ENCODE assay signal across 22 cellular contexts in genomic region chr3:112247351-112247750, GRCh38. TPM values are rescaled to one million over a fixed set of nuclear protein-coding genes. Genes with fewer than 3 reads are reported as not detected.
"Had no signal": no experiment of that assay in that cellular context is flagged by ENCODE, and none has a peak within 500 bp of the region (broad histone marks: within the 10 kb centered on the region; RNA-seq: fewer than 3 reads in every experiment).

No MANE protein-coding gene starts in this region.

- FAIRE-seq: endometrium, keratinocyte had no signal

- H3K79me2 ChIP-seq: parathyroid adenoma had no signal

- DNase-seq: activated CD4-positive, CD25-positive, alpha-beta regulatory T cell treated with anti-CD3 and anti-CD28 coated beads, Interleukin-2, amount 50 U/mL, for 72 hours; activated CD8-positive, alpha-beta memory T cell treated with anti-CD3 and anti-CD28 coated beads for 24 hours; activated CD8-positive, alpha-beta memory T cell treated with anti-CD3 and anti-CD28 coated beads, Interleukin-2, amount 50 U/mL, for 48 hours; activated effector memory CD4-positive, alpha-beta T cell treated with Interleukin-2 at 50 U/mL for 16 hours; activated naive CD4-positive, alpha-beta T cell treated with anti-CD3 and anti-CD28 coated beads, Interleukin-2, amount 50 U/mL, for 16 hours; activated T-cell treated with anti-CD3 and anti-CD28 coated beads, Interleukin-2, amount 50 U/mL, for 48 hours; cortex of kidney; erythroblast; foreskin melanocyte; lower lobe of right lung; right lobe of liver; stimulated activated CD4-positive, alpha-beta T cell treated with anti-CD3 and anti-CD28 coated beads, Interleukin-4, amount 100 ng/mL, for 24 hours; upper lobe of right lung had no signal

- H3K4me3 ChIP-seq: ascending aorta, breast epithelium, lower lobe of right lung, right lobe of liver, smooth muscle cell, upper lobe of right lung had no signal

- H3K4me1 ChIP-seq: ascending aorta, breast epithelium, parathyroid adenoma, right lobe of liver, upper lobe of right lung had no signal

- H3K9me3 ChIP-seq: ascending aorta, breast epithelium, lower lobe of right lung, right lobe of liver, upper lobe of right lung had no signal

- H2AFZ ChIP-seq: parathyroid adenoma had no signal

- H3K36me3 ChIP-seq: ascending aorta, breast epithelium, lower lobe of right lung, right lobe of liver, upper lobe of right lung had no signal

- H3K27ac ChIP-seq: ascending aorta, breast epithelium, lower lobe of right lung, parathyroid adenoma, right lobe of liver, upper lobe of right lung, VCaP had no signal

- H3K4me2 ChIP-seq: smooth muscle cell had no signal

- H3K27me3 ChIP-seq: ascending aorta, breast epithelium, right lobe of liver, upper lobe of right lung had no signal

- H3K9ac ChIP-seq: parathyroid adenoma had no signal

- ATAC-seq: lower lobe of right lung; natural killer cell treated with Interleukin-12 subunit alpha and Interleukin-12 subunit beta and Interleukin-15 and Interleukin-18, amount 100 ng/mL, for 72 hours; right lobe of liver; stimulated activated memory B cell treated with anti-CD40 and anti-IgM and Interleukin-4, amounts not matched to agents 10 μg/mL and 1 μg/mL and 100 μg/mL, for 72 hours; upper lobe of right lung had no signal

RNA-seq across cellular contexts. Expression of gene SLC9C1, which starts 46.7 kb away (rescaled TPM):
- total RNA-seq: lower lobe of right lung; natural killer cell treated with Interleukin-12 subunit alpha and Interleukin-12 subunit beta and Interleukin-15 and Interleukin-18, amount 100 ng/mL, for 72 hours; right lobe of liver; smooth muscle cell; upper lobe of right lung had no signal
- polyA plus RNA-seq: keratinocyte, smooth muscle cell had no signal
